Comparison of ENCODE assay signal across 1 cellular context in genomic region chr12:49131051-49131972, GRCh38.
TF ChIP-seq lines count a peak whose summit lies in the region.

TUBA1B (minus strand) TSS chr12:49131395; CDS start chr12:49131300, 95 bp downstream.

TF ChIP-seq in K562, 482 proteins besides CTCF, POLR2A, EP300 and RAD21 (continued from another document and continues in another):
- TF ChIP-seq, protein P1, sequence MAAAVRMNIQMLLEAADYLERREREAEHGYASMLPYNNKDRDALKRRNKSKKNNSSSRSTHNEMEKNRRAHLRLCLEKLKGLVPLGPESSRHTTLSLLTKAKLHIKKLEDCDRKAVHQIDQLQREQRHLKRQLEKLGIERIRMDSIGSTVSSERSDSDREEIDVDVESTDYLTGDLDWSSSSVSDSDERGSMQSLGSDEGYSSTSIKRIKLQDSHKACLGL (CRISPR knock-in tag; IDR thresholded peaks at IDR 0.05; ENCODE audit: borderline replicate concordance, poor library complexity, severe bottlenecking): no peak
- peak; percentile 65; the same call in 1 of the 2 replicates for TF ChIP-seq CHCHD3 (CRISPR knock-in tag; IDR thresholded peaks at IDR 0.05)
- TF ChIP-seq ZHX1 (conservative IDR thresholded peaks at IDR 0.05; ENCODE audit: low read length): 0 out of 2 replicates have a peak, but pooled peaks have one; percentile 4
- no peak for TF ChIP-seq PPARD (CRISPR knock-in tag; IDR thresholded peaks at IDR 0.05)
- no peak for TF ChIP-seq ZNF395 (CRISPR knock-in tag; IDR thresholded peaks at IDR 0.05)
- TF ChIP-seq ZNF184 (CRISPR knock-in tag; IDR thresholded peaks at IDR 0.05): no peak
- TF ChIP-seq TRIM28 (IDR thresholded peaks at IDR 0.05): no peak
- TF ChIP-seq GABPB1 (CRISPR knock-in tag; IDR thresholded peaks at IDR 0.05): no peak; the same call in 1 of the 2 replicates
- no peak for TF ChIP-seq IRF9 (tag; IDR thresholded peaks at IDR 0.05)
- TF ChIP-seq ELF1 (tag; IDR thresholded peaks at IDR 0.05): no peak
- peak; percentile 58; the same call in 1 of the 2 replicates for TF ChIP-seq NCOA1 (IDR thresholded peaks at IDR 0.05; ENCODE audit: low read depth)
- TF ChIP-seq, protein P2, sequence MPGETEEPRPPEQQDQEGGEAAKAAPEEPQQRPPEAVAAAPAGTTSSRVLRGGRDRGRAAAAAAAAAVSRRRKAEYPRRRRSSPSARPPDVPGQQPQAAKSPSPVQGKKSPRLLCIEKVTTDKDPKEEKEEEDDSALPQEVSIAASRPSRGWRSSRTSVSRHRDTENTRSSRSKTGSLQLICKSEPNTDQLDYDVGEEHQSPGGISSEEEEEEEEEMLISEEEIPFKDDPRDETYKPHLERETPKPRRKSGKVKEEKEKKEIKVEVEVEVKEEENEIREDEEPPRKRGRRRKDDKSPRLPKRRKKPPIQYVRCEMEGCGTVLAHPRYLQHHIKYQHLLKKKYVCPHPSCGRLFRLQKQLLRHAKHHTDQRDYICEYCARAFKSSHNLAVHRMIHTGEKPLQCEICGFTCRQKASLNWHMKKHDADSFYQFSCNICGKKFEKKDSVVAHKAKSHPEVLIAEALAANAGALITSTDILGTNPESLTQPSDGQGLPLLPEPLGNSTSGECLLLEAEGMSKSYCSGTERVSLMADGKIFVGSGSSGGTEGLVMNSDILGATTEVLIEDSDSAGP (CRISPR knock-in tag; IDR thresholded peaks at IDR 0.05): peak; percentile 58; the same call in 1 of the 2 replicates
- 0 out of 2 replicates have a peak, but pooled peaks have one; percentile 0 for TF ChIP-seq SAFB (IDR thresholded peaks at IDR 0.05; ENCODE audit: borderline replicate concordance, low read depth, low read length)
- no peak for TF ChIP-seq ATF2 (CRISPR knock-in tag; IDR thresholded peaks at IDR 0.05)
- TF ChIP-seq FOXA3 (CRISPR knock-in tag; conservative IDR thresholded peaks at IDR 0.05 in 1 of 2, IDR thresholded peaks at IDR 0.05 in 1 of 2): peak; percentile 22 to 81; a peak in 1 of 4 replicates
- no peak for TF ChIP-seq DLX4 (CRISPR knock-in tag; IDR thresholded peaks at IDR 0.05)
- TF ChIP-seq TCF7L2 (IDR thresholded peaks at IDR 0.05; ENCODE audit: low read depth, low read length): no peak
- no peak for TF ChIP-seq ATF1 (CRISPR knock-in tag; IDR thresholded peaks at IDR 0.05)
- no peak for TF ChIP-seq ATF1 (tag; IDR thresholded peaks at IDR 0.05)
- TF ChIP-seq SMC3 (conservative IDR thresholded peaks at IDR 0.05; ENCODE audit: insufficient read depth, low read depth, low read length): no peak
- TF ChIP-seq FOXA1 (IDR thresholded peaks at IDR 0.05; ENCODE audit: borderline replicate concordance): no peak
- no peak for TF ChIP-seq ZNF253 (CRISPR knock-in tag; conservative IDR thresholded peaks at IDR 0.05)
- TF ChIP-seq NR3C1 (CRISPR knock-in tag; IDR thresholded peaks at IDR 0.05): no peak
- peak; percentile 87 for TF ChIP-seq CCNT2 (IDR thresholded peaks at IDR 0.05; ENCODE audit: borderline replicate concordance, extremely low read depth, insufficient read length, low read depth, low read length)
- no peak; the same call in 1 of the 2 replicates for TF ChIP-seq FOXP1 (CRISPR knock-in tag; IDR thresholded peaks at IDR 0.05)
- no peak for TF ChIP-seq ELF2 (CRISPR knock-in tag; IDR thresholded peaks at IDR 0.05)
- no peak for TF ChIP-seq ZNF347 (CRISPR knock-in tag; IDR thresholded peaks at IDR 0.05; ENCODE audit: low read depth)
- 0 out of 2 replicates have a peak, but pooled peaks have one; percentile 8 for TF ChIP-seq FOXM1 (IDR thresholded peaks at IDR 0.05; ENCODE audit: low read depth)
- no peak for TF ChIP-seq FOXM1 (CRISPR knock-in tag; IDR thresholded peaks at IDR 0.05; ENCODE audit: low read depth)
- no peak; the same call in 1 of the 2 replicates for TF ChIP-seq CREB3L1 (IDR thresholded peaks at IDR 0.05; ENCODE audit: borderline replicate concordance, low read depth)
- TF ChIP-seq UBTF (IDR thresholded peaks at IDR 0.05; ENCODE audit: borderline replicate concordance in 1 of 2, low read depth in 2 of 2, low read length in 2 of 2): no peak
- TF ChIP-seq XRCC5 (IDR thresholded peaks at IDR 0.05; ENCODE audit: low read depth, low read length): peak; percentile 56; the same call in 1 of the 2 replicates
- no peak for TF ChIP-seq BCL6 (CRISPR knock-in tag; IDR thresholded peaks at IDR 0.05)
- no peak for TF ChIP-seq TOE1 (IDR thresholded peaks at IDR 0.05; ENCODE audit: borderline replicate concordance)
- no peak for TF ChIP-seq TOE1 (CRISPR knock-in tag; IDR thresholded peaks at IDR 0.05; ENCODE audit: borderline replicate concordance, low read depth)
- no peak for TF ChIP-seq TSHZ1 (CRISPR knock-in tag; IDR thresholded peaks at IDR 0.05)
- no peak for TF ChIP-seq HOXB6 (CRISPR knock-in tag; IDR thresholded peaks at IDR 0.05; ENCODE audit: borderline replicate concordance)
- TF ChIP-seq FOXJ3 (CRISPR knock-in tag; IDR thresholded peaks at IDR 0.05): no peak
- peak; percentile 33 to 47; a peak in 2 of 4 replicates for TF ChIP-seq ARNT (IDR thresholded peaks at IDR 0.05)
